In the genomic region with DNA sequence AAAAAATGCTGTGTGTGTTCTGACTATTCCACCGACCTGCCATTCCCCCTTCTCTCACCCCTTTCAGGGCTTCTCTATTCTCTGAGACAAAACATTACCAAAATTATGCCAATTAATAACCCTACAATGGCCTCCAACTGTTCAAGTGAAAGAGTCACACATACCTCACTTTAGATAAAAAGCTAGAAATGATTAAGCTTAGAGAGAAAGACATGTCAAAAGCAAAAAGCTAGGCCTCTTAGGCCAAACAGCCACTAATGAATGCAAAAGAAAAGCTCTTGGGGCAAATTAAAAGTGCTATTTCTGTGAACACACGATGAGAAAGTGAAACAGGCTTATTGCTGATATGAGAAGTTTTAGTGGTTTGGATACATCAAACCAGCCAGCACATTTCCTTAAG, we compare ENCODE assay signal across 34 cellular contexts.
A peak's percentile ranks its signal among the peaks of the same experiment; 100 is the strongest.
DNase-seq lines count a peak whose midpoint lies in the region; ATAC-seq and TF ChIP-seq lines count a peak whose summit lies in the region.
"Had no signal": no experiment of that assay in that cellular context is flagged by ENCODE, and none has a peak within 500 bp of the region (broad histone marks: within the 10 kb centered on the region; RNA-seq: fewer than 3 reads in every experiment).

No MANE protein-coding gene starts in this region.

- H3K4me2 ChIP-seq in osteoblast (ENCODE audit: insufficient read depth, low read length): no peak overlapping the region
- H3K4me2 ChIP-seq: PC-9 had no signal

- peaks cover 18% of the 10 kb centered on the region for H3K4me1 ChIP-seq in osteoblast (ENCODE audit: insufficient read depth, low read length)
- H3K4me1 ChIP-seq: Caco-2, left ventricle myocardium inferior, prostate gland, upper lobe of left lung had no signal

- ATAC-seq in GM18858 (IDR thresholded peaks at IDR 0.05; ENCODE audit: unreplicated experiment) (peak; percentile 60), GM21390 (IDR thresholded peaks at IDR 0.05; ENCODE audit: unreplicated experiment) (peak; percentile 67), HG03196 (IDR thresholded peaks at IDR 0.05; ENCODE audit: unreplicated experiment) (peak; percentile 56)
- ATAC-seq: activated naive CD8-positive, alpha-beta T cell treated with anti-CD3 and anti-CD28 coated beads, Interleukin-2, amount 50 U/mL, for 24 hours; sciatic nerve; stimulated activated effector memory CD8-positive, alpha-beta T cell treated with anti-CD3 and anti-CD28 coated beads, Interleukin-12 subunit alpha, Interleukin-12 subunit beta, amount 100 ng/mL, for 72 hours had no signal

- H3K4me3 Mint-ChIP-seq in activated T-helper 2 cell treated with anti-CD3 and anti-CD28 coated beads, Interferon-gamma antibody, Interleukin-2, Interleukin-4, amounts not matched to agents 10 μg/mL and 5 μg/mL and 100 μg/mL, durations not matched to agents 14 hours and 24 hours and 36 hours (ENCODE audit: low read depth): no peak overlapping the region
- H3K4me3 Mint-ChIP-seq: activated naive CD8-positive, alpha-beta T cell treated with anti-CD3 and anti-CD28 coated beads, Interleukin-2, amount 50 U/mL, for 24 hours; central memory CD8-positive, alpha-beta T cell; IgD-negative memory B cell; stimulated activated effector memory CD8-positive, alpha-beta T cell treated with anti-CD3 and anti-CD28 coated beads, Interleukin-12 subunit alpha, Interleukin-12 subunit beta, amount 100 ng/mL, for 72 hours had no signal

- H3K27me3 ChIP-seq in osteoblast (ENCODE audit: insufficient read depth, low read length): no peaks in the 10 kb centered on the region
- H3K27me3 ChIP-seq: neutrophil, upper lobe of left lung had no signal

- no peaks in the 10 kb centered on the region for H3K9me3 ChIP-seq in osteoblast (ENCODE audit: low read depth, low read length)
- H3K9me3 ChIP-seq: Caco-2, left ventricle myocardium inferior, neutrophil, prostate gland, upper lobe of left lung had no signal

- intact Hi-C loops in activated T-helper 2 cell treated with anti-CD3 and anti-CD28 coated beads, Interferon-gamma antibody, Interleukin-2, Interleukin-4, amounts not matched to agents 10 μg/mL and 5 μg/mL and 100 μg/mL, durations not matched to agents 14 hours and 24 hours and 36 hours (cut with micrococcal nuclease): no loop called here

- TF ChIP-seq CTCF in osteoblast (IDR thresholded peaks at IDR 0.05; ENCODE audit: extremely low read depth, low read depth, low read length) (no peak), coronary artery (IDR thresholded peaks at IDR 0.05) (no peak)

- peaks cover 9% of the 10 kb centered on the region for H3K9me3 Mint-ChIP-seq in activated T-helper 2 cell treated with anti-CD3 and anti-CD28 coated beads, Interferon-gamma antibody, Interleukin-2, Interleukin-4, amounts not matched to agents 10 μg/mL and 5 μg/mL and 100 μg/mL, durations not matched to agents 14 hours and 24 hours and 36 hours

- no peak overlapping the region for H3K4me3 ChIP-seq in osteoblast (ENCODE audit: insufficient read depth, low read length)
- H3K4me3 ChIP-seq in coronary artery: no peak overlapping the region
- H3K4me3 ChIP-seq: left ventricle myocardium inferior, PC-9, prostate gland, upper lobe of left lung had no signal

- H4K20me1 ChIP-seq in osteoblast (ENCODE audit: insufficient read depth, low read length): no peaks in the 10 kb centered on the region

- H2AFZ ChIP-seq in osteoblast (ENCODE audit: low read length): peak overlapping the region; percentile 61
- H2AFZ ChIP-seq: PC-9 had no signal

- no peaks in the 10 kb centered on the region for H3K4me1 Mint-ChIP-seq in activated T-helper 2 cell treated with anti-CD3 and anti-CD28 coated beads, Interferon-gamma antibody, Interleukin-2, Interleukin-4, amounts not matched to agents 10 μg/mL and 5 μg/mL and 100 μg/mL, durations not matched to agents 14 hours and 24 hours and 36 hours (ENCODE audit: low read depth)
- H3K4me1 Mint-ChIP-seq: activated naive CD8-positive, alpha-beta T cell treated with anti-CD3 and anti-CD28 coated beads, Interleukin-2, amount 50 U/mL, for 24 hours; central memory CD8-positive, alpha-beta T cell; IgD-negative memory B cell; stimulated activated effector memory CD8-positive, alpha-beta T cell treated with anti-CD3 and anti-CD28 coated beads, Interleukin-12 subunit alpha, Interleukin-12 subunit beta, amount 100 ng/mL, for 72 hours had no signal

- H3K27me3 Mint-ChIP-seq in activated T-helper 2 cell treated with anti-CD3 and anti-CD28 coated beads, Interferon-gamma antibody, Interleukin-2, Interleukin-4, amounts not matched to agents 10 μg/mL and 5 μg/mL and 100 μg/mL, durations not matched to agents 14 hours and 24 hours and 36 hours (ENCODE audit: low read depth): no peaks in the 10 kb centered on the region
- H3K27me3 Mint-ChIP-seq: activated naive CD8-positive, alpha-beta T cell treated with anti-CD3 and anti-CD28 coated beads, Interleukin-2, amount 50 U/mL, for 24 hours; central memory CD8-positive, alpha-beta T cell; IgD-negative memory B cell had no signal

- no peaks in the 10 kb centered on the region for H3K36me3 Mint-ChIP-seq in activated T-helper 2 cell treated with anti-CD3 and anti-CD28 coated beads, Interferon-gamma antibody, Interleukin-2, Interleukin-4, amounts not matched to agents 10 μg/mL and 5 μg/mL and 100 μg/mL, durations not matched to agents 14 hours and 24 hours and 36 hours (ENCODE audit: low read depth)
- H3K36me3 Mint-ChIP-seq: IgD-negative memory B cell; stimulated activated effector memory CD8-positive, alpha-beta T cell treated with anti-CD3 and anti-CD28 coated beads, Interleukin-12 subunit alpha, Interleukin-12 subunit beta, amount 100 ng/mL, for 72 hours had no signal

- H3K79me2 ChIP-seq in osteoblast (ENCODE audit: insufficient read depth, low read length): no peaks in the 10 kb centered on the region

- no peaks in the 10 kb centered on the region for H3K36me3 ChIP-seq in osteoblast (ENCODE audit: insufficient read depth, low read length)
- H3K36me3 ChIP-seq: left ventricle myocardium inferior, neutrophil, prostate gland, upper lobe of left lung had no signal

- no peak for DNase-seq in osteoblast (ENCODE audit: insufficient read length, low spot score, missing footprints)
- no peak for DNase-seq in coronary artery (ENCODE audit: low spot score)
- DNase-seq in amniotic stem cell (lab: John Stamatoyannopoulos, UW): no peak
- DNase-seq in activated T-helper 2 cell treated with anti-CD3 and anti-CD28 coated beads, Interferon-gamma antibody, Interleukin-2, Interleukin-4, amounts not matched to agents 10 μg/mL and 5 μg/mL and 100 μg/mL, durations not matched to agents 14 hours and 24 hours and 36 hours (ENCODE audit: low spot score): no peak
- DNase-seq: activated CD4-positive, alpha-beta T cell treated with anti-CD3 and anti-CD28 coated beads for 48 hours; activated naive CD8-positive, alpha-beta T cell treated with anti-CD3 and anti-CD28 coated beads, Interleukin-2, amount 50 U/mL, for 24 hours; activated T-cell treated with anti-CD3 and anti-CD28 coated beads, Interleukin-2, amount 50 U/mL, for 1 hour; C1 segment of cervical spinal cord; Caco-2; DMS79; GF-D8; H7; islet precursor cell; left ventricle myocardium inferior; NCI-H1092; NCI-H187 treated with DMSO at 0.1 percent for 48 hours; NCI-H524 treated with DMSO at 0.1 percent for 48 hours; PC-9; SHP77 treated with DMSO at 0.1 percent for 48 hours; stimulated activated CD4-positive, alpha-beta T cell treated with anti-CD3 and anti-CD28 coated beads, Interleukin-4, amount 100 ng/mL, for 24 hours; substantia nigra; SW 1271; T-helper 9 cell; upper lobe of left lung had no signal

- H3K27ac ChIP-seq in osteoblast (ENCODE audit: low read depth, low read length) (no peak overlapping the region), coronary artery (no peak overlapping the region)
- H3K27ac ChIP-seq: left ventricle myocardium inferior, neutrophil, PC-9, prostate gland, upper lobe of left lung, VCaP had no signal

- no peak overlapping the region for H3K27ac Mint-ChIP-seq in activated T-helper 2 cell treated with anti-CD3 and anti-CD28 coated beads, Interferon-gamma antibody, Interleukin-2, Interleukin-4, amounts not matched to agents 10 μg/mL and 5 μg/mL and 100 μg/mL, durations not matched to agents 14 hours and 24 hours and 36 hours
- H3K27ac Mint-ChIP-seq: activated naive CD8-positive, alpha-beta T cell treated with anti-CD3 and anti-CD28 coated beads, Interleukin-2, amount 50 U/mL, for 24 hours; IgD-negative memory B cell; stimulated activated effector memory CD8-positive, alpha-beta T cell treated with anti-CD3 and anti-CD28 coated beads, Interleukin-12 subunit alpha, Interleukin-12 subunit beta, amount 100 ng/mL, for 72 hours had no signal
